2 cellular contexts compared by ENCODE assay signal in genomic region chr1:146021046-146021445, GRCh38.
TF ChIP-seq lines count a peak whose summit lies in the region.

No MANE protein-coding gene starts in this region.

TF ChIP-seq in HEK293, 187 proteins besides CTCF, POLR2A, EP300 and RAD21 (continued from another document):
- peak; percentile 37; the same call in 1 of the 2 replicates for TF ChIP-seq PATZ1 (tag by site-specific recombination; IDR thresholded peaks at IDR 0.05)
- peak; percentile 60 for TF ChIP-seq ZNF366 (tag by site-specific recombination; conservative IDR thresholded peaks at IDR 0.05)
- TF ChIP-seq ZNF398 (tag by site-specific recombination; IDR thresholded peaks at IDR 0.05), result peak; percentile 22; the same call in 1 of the 2 replicates

TF ChIP-seq in WTC11, 78 proteins besides CTCF, POLR2A, EP300 and RAD21 (continued from another document):
- TF ChIP-seq ARID4B (CRISPR knock-in tag; IDR thresholded peaks at IDR 0.05; ENCODE audit: borderline replicate concordance), result no peak
